9 cellular contexts compared by ENCODE assay signal in genomic region chr3:129025691-129026435, GRCh38. TPM values are rescaled to one million over a fixed set of nuclear protein-coding genes. Genes with fewer than 3 reads are reported as not detected.
DNase-seq lines count a peak whose midpoint lies in the region; ATAC-seq and TF ChIP-seq lines count a peak whose summit lies in the region.
"Had no signal": no experiment of that assay in that cellular context is flagged by ENCODE, and none has a peak within 500 bp of the region (broad histone marks: within the 10 kb centered on the region; RNA-seq: fewer than 3 reads in every experiment).

No MANE protein-coding gene starts in this region.

- H3K27me3 ChIP-seq in lower lobe of right lung (ENCODE audit: low read depth) (no peaks in the 10 kb centered on the region), suprapubic skin (no peaks in the 10 kb centered on the region)

- no peaks in the 10 kb centered on the region for H3K27me3 Mint-ChIP-seq in activated CD4-positive, alpha-beta T cell treated with anti-CD3 and anti-CD28 coated beads, Interleukin-2, amount 10 ng/mL, durations not matched to agents 7 days and 5 days
- no peaks in the 10 kb centered on the region for H3K27me3 Mint-ChIP-seq in activated T-helper 17 cell treated with anti-CD3 and anti-CD28 coated beads, Interleukin-2, amount 50 U/mL, for 72 hours
- H3K27me3 Mint-ChIP-seq in MCF 10A (ENCODE audit: insufficient read depth, unreplicated experiment) = peaks cover 16% of the 10 kb centered on the region

- TF ChIP-seq CTCF in lower lobe of right lung (IDR thresholded peaks at IDR 0.05) = no peak
- TF ChIP-seq CTCF in suprapubic skin (IDR thresholded peaks at IDR 0.05) = no peak
- no peak for TF ChIP-seq CTCF in MCF 10A (IDR thresholded peaks at IDR 0.05; ENCODE audit: unreplicated experiment)

- WGBS in suprapubic skin = 42% methylated on average over 8 of the region's 8 CpGs

- H3K9me3 ChIP-seq in lower lobe of right lung = no peaks in the 10 kb centered on the region
- H3K9me3 ChIP-seq in suprapubic skin = no peaks in the 10 kb centered on the region

- CTCF ChIA-PET in activated CD4-positive, alpha-beta T cell treated with anti-CD3 and anti-CD28 coated beads, Interleukin-2, amount 10 ng/mL, durations not matched to agents 7 days and 5 days (lab: Charles Lee) = interaction anchor here (1.0 to 7.6 kb wide), 11 partner anchors 12 to 223 kb away, joined by 3 to 94 read pairs (median 5); partner anchors contain the start of genes CFAP92 and COPG1
- CTCF ChIA-PET in MCF 10A (lab: Yijun Ruan, JAX) = interaction anchor here (0.6 to 1.1 kb wide), 8 partner anchors 10 to 455 kb away, joined by 3 to 11 read pairs (median 4); no protein-coding TSS in a partner anchor

- no peak for DNase-seq in activated CD4-positive, alpha-beta T cell treated with anti-CD3 and anti-CD28 coated beads, Interleukin-2, amount 10 ng/mL, durations not matched to agents 7 days and 5 days
- no peak for DNase-seq in activated CD4-positive, alpha-beta T cell treated with anti-CD3 and anti-CD28 coated beads, Interleukin-2, amount 50 U/mL, for 1 hour
- DNase-seq in lower lobe of right lung (peak; percentile 60), suprapubic skin (ENCODE audit: low spot score in 2 of 2) (peak; percentile 70 to 85), SW 1271 (lab: John Stamatoyannopoulos, UW) (no peak), NCI-H187 (lab: John Stamatoyannopoulos, UW) (no peak), MCF 10A (ENCODE audit: unreplicated experiment) (no peak)
- DNase-seq: PC-3 had no signal

- no peaks in the 10 kb centered on the region for H3K9me3 Mint-ChIP-seq in activated CD4-positive, alpha-beta T cell treated with anti-CD3 and anti-CD28 coated beads, Interleukin-2, amount 10 ng/mL, durations not matched to agents 7 days and 5 days
- no peaks in the 10 kb centered on the region for H3K9me3 Mint-ChIP-seq in activated T-helper 17 cell treated with anti-CD3 and anti-CD28 coated beads, Interleukin-2, amount 50 U/mL, for 72 hours
- no peaks in the 10 kb centered on the region for H3K9me3 Mint-ChIP-seq in MCF 10A (ENCODE audit: unreplicated experiment)

- no peaks in the 10 kb centered on the region for H3K36me3 Mint-ChIP-seq in activated CD4-positive, alpha-beta T cell treated with anti-CD3 and anti-CD28 coated beads, Interleukin-2, amount 10 ng/mL, durations not matched to agents 7 days and 5 days (ENCODE audit: low read depth)
- no peaks in the 10 kb centered on the region for H3K36me3 Mint-ChIP-seq in activated T-helper 17 cell treated with anti-CD3 and anti-CD28 coated beads, Interleukin-2, amount 50 U/mL, for 72 hours (ENCODE audit: low read depth)
- no peaks in the 10 kb centered on the region for H3K36me3 Mint-ChIP-seq in MCF 10A (ENCODE audit: insufficient read depth, unreplicated experiment)

- intact Hi-C loops in lower lobe of right lung (cut with DNase I) = no loop called here
- intact Hi-C loops in MCF 10A (cut with micrococcal nuclease) = loop anchor here (10.0 kb wide), 1 partner anchor 219 kb away; the partner anchor contains the start of gene COPG1

- TF ChIP-seq EP300 in suprapubic skin (IDR thresholded peaks at IDR 0.05) = no peak

- ATAC-seq in activated T-helper 17 cell treated with anti-CD3 and anti-CD28 coated beads, Interleukin-2, amount 50 U/mL, for 72 hours (replicated peaks) = no peak
- ATAC-seq in lower lobe of right lung = peak; percentile 24 to 30

- H3K27ac Mint-ChIP-seq in activated CD4-positive, alpha-beta T cell treated with anti-CD3 and anti-CD28 coated beads, Interleukin-2, amount 10 ng/mL, durations not matched to agents 7 days and 5 days = peak overlapping the region; percentile 94
- H3K27ac Mint-ChIP-seq in activated T-helper 17 cell treated with anti-CD3 and anti-CD28 coated beads, Interleukin-2, amount 50 U/mL, for 72 hours = peak overlapping the region; percentile 86
- no peak overlapping the region for H3K27ac Mint-ChIP-seq in MCF 10A (ENCODE audit: low read depth, unreplicated experiment)

- no peak for TF ChIP-seq POLR2A in suprapubic skin (IDR thresholded peaks at IDR 0.05)

- H3K4me3 Mint-ChIP-seq in activated CD4-positive, alpha-beta T cell treated with anti-CD3 and anti-CD28 coated beads, Interleukin-2, amount 10 ng/mL, durations not matched to agents 7 days and 5 days = peak overlapping the region; percentile 75
- H3K4me3 Mint-ChIP-seq in activated T-helper 17 cell treated with anti-CD3 and anti-CD28 coated beads, Interleukin-2, amount 50 U/mL, for 72 hours = peak overlapping the region; percentile 85
- no peak overlapping the region for H3K4me3 Mint-ChIP-seq in MCF 10A (ENCODE audit: unreplicated experiment)

- no TSS peak for BruUV-seq in MCF 10A (replicated peaks; lab: Mats Ljungman, UMichigan)

- H3K36me3 ChIP-seq in lower lobe of right lung = peaks cover 2% of the 10 kb centered on the region
- no peaks in the 10 kb centered on the region for H3K36me3 ChIP-seq in suprapubic skin

- peaks cover 17% of the 10 kb centered on the region for H3K4me1 Mint-ChIP-seq in activated CD4-positive, alpha-beta T cell treated with anti-CD3 and anti-CD28 coated beads, Interleukin-2, amount 10 ng/mL, durations not matched to agents 7 days and 5 days
- H3K4me1 Mint-ChIP-seq in activated T-helper 17 cell treated with anti-CD3 and anti-CD28 coated beads, Interleukin-2, amount 50 U/mL, for 72 hours = peaks cover 18% of the 10 kb centered on the region
- H3K4me1 Mint-ChIP-seq in MCF 10A (ENCODE audit: insufficient read depth, unreplicated experiment) = no peaks in the 10 kb centered on the region

- H3K27ac ChIP-seq in lower lobe of right lung = peak overlapping the region; percentile 68
- peak overlapping the region; percentile 18 for H3K27ac ChIP-seq in suprapubic skin

- H3K4me3 ChIP-seq in lower lobe of right lung = no peak overlapping the region
- no peak overlapping the region for H3K4me3 ChIP-seq in suprapubic skin

- H3K4me1 ChIP-seq in lower lobe of right lung = peaks cover 54% of the 10 kb centered on the region
- H3K4me1 ChIP-seq in suprapubic skin = peaks cover 27% of the 10 kb centered on the region

- POLR2A ChIA-PET in activated CD4-positive, alpha-beta T cell treated with anti-CD3 and anti-CD28 coated beads, Interleukin-2, amount 10 ng/mL, durations not matched to agents 7 days and 5 days (lab: Charles Lee) = no interaction called here
- POLR2A ChIA-PET in MCF 10A (lab: Yijun Ruan, JAX) = interaction anchor here (2.4 kb wide), 1 partner anchor 9 kb away, joined by 6 read pairs; no protein-coding TSS in a partner anchor

RNA-seq across cellular contexts. Expression of gene EFCC1, which starts 24.8 kb away (rescaled TPM):
- total RNA-seq in activated CD4-positive, alpha-beta T cell treated with anti-CD3 and anti-CD28 coated beads, Interleukin-2, amount 10 ng/mL, durations not matched to agents 7 days and 5 days = under 1 TPM in 1 of 2 experiments, not detected in 1; 0.07 TPM
- not detected for total RNA-seq in activated T-helper 17 cell treated with anti-CD3 and anti-CD28 coated beads, Interleukin-2, amount 50 U/mL, for 72 hours
- total RNA-seq in lower lobe of right lung (12.1 TPM), suprapubic skin (1 to 10 TPM in 2 of 4 donors, under 1 TPM in 2; 0.76 to 2.5 (median 1.1) TPM), MCF 10A (2022) (not detected in 2 replicates)
- total RNA-seq: PC-3 had no signal

RNA-seq across cellular contexts. Expression of gene CFAP92, which starts 32.0 kb away (rescaled TPM):
- under 1 TPM in 1 of 2 experiments, not detected in 1; 0.10 TPM for total RNA-seq in activated CD4-positive, alpha-beta T cell treated with anti-CD3 and anti-CD28 coated beads, Interleukin-2, amount 10 ng/mL, durations not matched to agents 7 days and 5 days
- total RNA-seq in activated T-helper 17 cell treated with anti-CD3 and anti-CD28 coated beads, Interleukin-2, amount 50 U/mL, for 72 hours = under 1 TPM in 1 of 2 donors, not detected in 1; 0.50 TPM
- total RNA-seq in lower lobe of right lung (2.0 TPM), suprapubic skin (1 to 10 TPM in 2 of 4 donors, under 1 TPM in 2; 0.11 to 1.7 (median 0.87) TPM), MCF 10A (2022) (0.10 and 0.16 TPM in 2 replicates)

RNA-seq across cellular contexts. Expression of gene GP9, which starts 34.7 kb away (rescaled TPM):
- total RNA-seq in activated CD4-positive, alpha-beta T cell treated with anti-CD3 and anti-CD28 coated beads, Interleukin-2, amount 10 ng/mL, durations not matched to agents 7 days and 5 days = not detected
- total RNA-seq in activated T-helper 17 cell treated with anti-CD3 and anti-CD28 coated beads, Interleukin-2, amount 50 U/mL, for 72 hours = not detected
- total RNA-seq in lower lobe of right lung (2.6 TPM), suprapubic skin (not detected), MCF 10A (2022) (not detected in 2 replicates)
- total RNA-seq: PC-3 had no signal

Comparison
In these comparisons a context has a peak if more than half of its experiments do, and no peak if none do; other contexts are left out.
1. DNase-seq: peak in lower lobe of right lung (single experiment) and suprapubic skin (2 of 2); none in activated CD4-positive, alpha-beta T cell treated with anti-CD3 and anti-CD28 coated beads, Interleukin-2, amount 10 ng/mL, durations not matched to agents 7 days and 5 days (single experiment), activated CD4-positive, alpha-beta T cell treated with anti-CD3 and anti-CD28 coated beads, Interleukin-2, amount 50 U/mL, for 1 hour (single experiment), SW 1271 (0 of 2), NCI-H187 (0 of 2) and MCF 10A (single experiment).